8 cellular contexts compared by ENCODE assay signal in the genomic region with DNA sequence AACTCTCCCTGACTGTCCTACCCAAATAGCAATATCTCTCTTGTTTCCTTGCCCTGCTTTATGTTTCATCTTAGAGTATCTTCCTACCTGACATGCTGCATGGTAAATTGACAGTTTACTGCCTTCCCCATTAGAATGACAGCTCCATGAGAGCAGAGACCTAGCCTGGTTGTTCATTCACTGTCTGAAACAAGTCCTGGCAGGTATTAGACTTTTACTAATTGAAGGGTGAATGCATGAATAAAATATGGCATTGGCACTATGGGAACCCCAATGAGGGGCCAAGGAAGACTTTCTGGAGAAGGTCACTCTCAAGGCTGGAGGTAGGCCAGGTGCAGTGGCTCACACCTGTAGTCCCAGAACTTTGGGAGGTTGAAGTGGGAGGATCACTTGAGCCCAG.
"Had no signal": no experiment of that assay in that cellular context is flagged by ENCODE, and none has a peak within 500 bp of the region (broad histone marks: within the 10 kb centered on the region; RNA-seq: fewer than 3 reads in every experiment).

No MANE protein-coding gene starts in this region.

- H3K27me3 Mint-ChIP-seq: activated CD4-positive, alpha-beta memory T cell treated with anti-CD3 and anti-CD28 coated beads, Interleukin-2, amount 10 ng/mL, durations not matched to agents 7 days and 5 days; memory B cell had no signal

- H3K27ac Mint-ChIP-seq: memory B cell had no signal

- H3K27me3 ChIP-seq: heart left ventricle, ovary, stomach had no signal

- H3K4me3 ChIP-seq: heart left ventricle, ovary, stomach had no signal

- ATAC-seq: activated CD4-positive, CD25-positive, alpha-beta regulatory T cell treated with anti-CD3 and anti-CD28 coated beads, Interleukin-2, amount 50 U/mL, for 24 hours; heart left ventricle had no signal

- H3K27ac ChIP-seq: heart left ventricle, ovary, stomach had no signal

- H3K9me3 ChIP-seq: stomach had no signal

- DNase-seq: activated CD4-positive, alpha-beta memory T cell treated with anti-CD3 and anti-CD28 coated beads, Interleukin-2, amount 10 ng/mL, durations not matched to agents 7 days and 5 days; foreskin melanocyte; heart left ventricle; ovary; stimulated activated CD4-positive, alpha-beta T cell treated with anti-CD3 and anti-CD28 coated beads, Interleukin-4, amount 100 ng/mL, for 4 hours; stomach had no signal

- H3K4me3 Mint-ChIP-seq: activated CD4-positive, alpha-beta memory T cell treated with anti-CD3 and anti-CD28 coated beads, Interleukin-2, amount 10 ng/mL, durations not matched to agents 7 days and 5 days; memory B cell had no signal

- H3K36me3 ChIP-seq: ovary had no signal

- H3K9me3 Mint-ChIP-seq: activated CD4-positive, alpha-beta memory T cell treated with anti-CD3 and anti-CD28 coated beads, Interleukin-2, amount 10 ng/mL, durations not matched to agents 7 days and 5 days; memory B cell had no signal
